Comparison of ENCODE assay signal across 16 cellular contexts in genomic region chr11:19466314-19466713, GRCh38.
"Had no signal": no experiment of that assay in that cellular context is flagged by ENCODE, and none has a peak within 500 bp of the region (broad histone marks: within the 10 kb centered on the region; RNA-seq: fewer than 3 reads in every experiment).

No MANE protein-coding gene starts in this region.

- H3K4me3 ChIP-seq: breast epithelium, prostate gland, right lobe of liver, smooth muscle cell, stomach, thoracic aorta had no signal

- H3K27me3 ChIP-seq: right lobe of liver, stomach had no signal

- H3K4me1 ChIP-seq: breast epithelium, foreskin keratinocyte, prostate gland, right lobe of liver had no signal

- ATAC-seq: activated naive CD8-positive, alpha-beta T cell treated with anti-CD3 and anti-CD28 coated beads, Interleukin-2, amount 50 U/mL, for 24 hours; effector memory CD8-positive, alpha-beta T cell; foreskin keratinocyte; right lobe of liver had no signal

- H3K27ac ChIP-seq: breast epithelium, foreskin keratinocyte, prostate gland, right lobe of liver, stomach, thoracic aorta, WERI-Rb-1 had no signal

- DNase-seq: activated CD4-positive, alpha-beta T cell treated with anti-CD3 and anti-CD28 coated beads, Interleukin-2, amount 50 U/mL, for 48 hours; activated naive CD4-positive, alpha-beta T cell treated with anti-CD3 and anti-CD28 coated beads for 36 hours; activated naive CD8-positive, alpha-beta T cell treated with anti-CD3 and anti-CD28 coated beads, Interleukin-2, amount 50 U/mL, for 24 hours; aorta; cerebellar nuclear complex; effector memory CD8-positive, alpha-beta T cell; foreskin keratinocyte; kidney glomerular epithelial cell; mesendoderm; right lobe of liver; stomach; WERI-Rb-1 had no signal

- H3K9me3 ChIP-seq: breast epithelium, prostate gland, right lobe of liver, stomach, thoracic aorta had no signal

- H3K36me3 ChIP-seq: breast epithelium, prostate gland, right lobe of liver, stomach, thoracic aorta, WERI-Rb-1 had no signal

- H3K4me2 ChIP-seq: smooth muscle cell had no signal
